12 cellular contexts compared by ENCODE assay signal in genomic region chr7:107746006-107746405, GRCh38. TPM values are rescaled to one million over a fixed set of nuclear protein-coding genes. Genes with fewer than 3 reads are reported as not detected.
A peak's percentile ranks its signal among the peaks of the same experiment; 100 is the strongest.
DNase-seq lines count a peak whose midpoint lies in the region; ATAC-seq, FAIRE-seq and TF ChIP-seq lines count a peak whose summit lies in the region.
"Had no signal": no experiment of that assay in that cellular context is flagged by ENCODE, and none has a peak within 500 bp of the region (broad histone marks: within the 10 kb centered on the region; RNA-seq: fewer than 3 reads in every experiment).

No MANE protein-coding gene starts in this region.

- no peaks in the 10 kb centered on the region for H3K27me3 Mint-ChIP-seq in activated CD8-positive, alpha-beta T cell treated with anti-CD3 and anti-CD28 coated beads, Interleukin-2, amount 10 ng/mL, durations not matched to agents 7 days and 5 days (ENCODE audit: low read depth)

- H3K4me1 ChIP-seq in A549 = peaks cover 29% of the 10 kb centered on the region
- peaks cover 19% of the 10 kb centered on the region for H3K4me1 ChIP-seq in hepatocyte (ENCODE audit: insufficient read depth)
- H3K4me1 ChIP-seq in SJCRH30 = peaks cover 6% of the 10 kb centered on the region; the same call in 1 of the 2 replicates
- H3K4me1 ChIP-seq in tibial nerve = peaks cover 4 to 56% (median 31%) of the 10 kb centered on the region in 4 donors

- CTCF ChIA-PET in A549 (lab: Yijun Ruan, JAX) = interaction anchor here (0.8 to 2.1 kb wide), 4 partner anchors 10 to 283 kb away, joined by 3 to 5 read pairs (median 3); no protein-coding TSS in a partner anchor
- CTCF ChIA-PET in activated CD8-positive, alpha-beta T cell treated with anti-CD3 and anti-CD28 coated beads, Interleukin-2, amount 10 ng/mL, durations not matched to agents 7 days and 5 days (lab: Charles Lee) = interaction anchor here (0.7 to 10.6 kb wide), 6 partner anchors 10 to 145 kb away, joined by 3 to 322 read pairs (median 4); partner anchors contain the start of gene DLD

- H3K27ac Mint-ChIP-seq in activated CD8-positive, alpha-beta T cell treated with anti-CD3 and anti-CD28 coated beads, Interleukin-2, amount 10 ng/mL, durations not matched to agents 7 days and 5 days = no peak overlapping the region

- peaks cover 61% of the 10 kb centered on the region for H3K79me2 ChIP-seq in hepatocyte

- TF ChIP-seq RAD21 in A549 (conservative IDR thresholded peaks at IDR 0.05 in 1 of 2, IDR thresholded peaks at IDR 0.05 in 1 of 2) = no peak

- H3K27me3 ChIP-seq in GM06990 (replicated peaks; ENCODE audit: control insufficient read depth, insufficient read depth, low read length) = no peaks in the 10 kb centered on the region
- no peaks in the 10 kb centered on the region for H3K27me3 ChIP-seq in hepatocyte
- no peaks in the 10 kb centered on the region for H3K27me3 ChIP-seq in SJCRH30
- no peaks in the 10 kb centered on the region for H3K27me3 ChIP-seq in tibial nerve

- H3K36me3 Mint-ChIP-seq in activated CD8-positive, alpha-beta T cell treated with anti-CD3 and anti-CD28 coated beads, Interleukin-2, amount 10 ng/mL, durations not matched to agents 7 days and 5 days (ENCODE audit: low read depth) = peaks cover 23% of the 10 kb centered on the region

- TF ChIP-seq EP300 in A549 (IDR thresholded peaks at IDR 0.05) (no peak), tibial nerve (IDR thresholded peaks at IDR 0.05) (no peak)

- WGBS in A549 (ENCODE audit: missing lambda C conversion rate) = 81% methylated on average over 3 of the region's 3 CpGs
- 81% methylated on average over 3 of the region's 3 CpGs for WGBS in hepatocyte (ENCODE audit: low lambda C conversion rate, missing lambda C conversion rate)
- WGBS in tibial nerve, 2 donors = 61 to 62% methylated on average over 3 of the region's 3 CpGs

- DNase-seq in A549 (ENCODE audit: low read depth in 1 of 2, low spot score in 1 of 2) (no peak), GM06990 (ENCODE audit: extremely low read depth, insufficient read length) (no peak), hepatocyte (ENCODE audit: low spot score) (no peak), NCI-H146 (lab: John Stamatoyannopoulos, UW) (no peak), SJCRH30 (no peak), tibial nerve (ENCODE audit: low spot score in 2 of 2) (no peak)
- no peak for DNase-seq in activated CD8-positive, alpha-beta T cell treated with anti-CD3 and anti-CD28 coated beads, Interleukin-2, amount 10 ng/mL, durations not matched to agents 7 days and 5 days
- DNase-seq: DMS 273 treated with DMSO at 0.1 percent for 48 hours, NCI-H2171, SIG-M5 had no signal

- H3K27ac ChIP-seq in A549 = no peak overlapping the region
- H3K27ac ChIP-seq in hepatocyte = no peak overlapping the region
- no peak overlapping the region for H3K27ac ChIP-seq in SJCRH30
- H3K27ac ChIP-seq in tibial nerve = no peak overlapping the region

- POLR2A ChIA-PET in A549 (lab: Yijun Ruan, JAX) = no interaction called here
- POLR2A ChIA-PET in activated CD8-positive, alpha-beta T cell treated with anti-CD3 and anti-CD28 coated beads, Interleukin-2, amount 10 ng/mL, durations not matched to agents 7 days and 5 days (lab: Charles Lee) = interaction anchor here (1.3 kb wide), 1 partner anchor 131 kb away, joined by 3 read pairs; no protein-coding TSS in a partner anchor

- TF ChIP-seq POLR2A in A549 (IDR thresholded peaks at IDR 0.05; ENCODE audit: low read length) (no peak), tibial nerve (IDR thresholded peaks at IDR 0.05) (no peak)

- H3K4me3 Mint-ChIP-seq in activated CD8-positive, alpha-beta T cell treated with anti-CD3 and anti-CD28 coated beads, Interleukin-2, amount 10 ng/mL, durations not matched to agents 7 days and 5 days = peak overlapping the region; percentile 90

- ATAC-seq in A549 = no peak
- ATAC-seq in activated CD8-positive, alpha-beta T cell treated with anti-CD3 and anti-CD28 coated beads, Interleukin-2, amount 10 ng/mL, durations not matched to agents 7 days and 5 days = no peak
- ATAC-seq in GM21825 (IDR thresholded peaks at IDR 0.05; ENCODE audit: unreplicated experiment) = no peak

- no peak overlapping the region for H2AFZ ChIP-seq in hepatocyte

- H3K36me3 ChIP-seq in GM06990 (ENCODE audit: control insufficient read depth, insufficient read depth, low read length) = peaks cover 1% of the 10 kb centered on the region
- H3K36me3 ChIP-seq in hepatocyte (replicated peaks; ENCODE audit: insufficient read depth, low read depth) = no peaks in the 10 kb centered on the region
- H3K36me3 ChIP-seq in SJCRH30 = peaks cover 28% of the 10 kb centered on the region
- peaks cover 0 to 15% (median 7%) of the 10 kb centered on the region in 3 donors for H3K36me3 ChIP-seq in tibial nerve

- no peaks in the 10 kb centered on the region for H3K9me3 ChIP-seq in A549
- H3K9me3 ChIP-seq in hepatocyte (ENCODE audit: low read depth) = no peaks in the 10 kb centered on the region
- no peaks in the 10 kb centered on the region for H3K9me3 ChIP-seq in SJCRH30 (replicated peaks)
- H3K9me3 ChIP-seq in tibial nerve = no peaks in the 10 kb centered on the region
- H3K9me3 ChIP-seq: HAP-1 had no signal

- no peaks in the 10 kb centered on the region for H3K9me2 ChIP-seq in hepatocyte (replicated peaks; ENCODE audit: insufficient read depth)

- TF ChIP-seq CTCF in A549 (IDR thresholded peaks at IDR 0.05) = no peak
- no peak for TF ChIP-seq CTCF in GM06990 (IDR thresholded peaks at IDR 0.05; ENCODE audit: insufficient read depth, low read length, poor library complexity, severe bottlenecking)
- no peak for TF ChIP-seq CTCF in hepatocyte (IDR thresholded peaks at IDR 0.05; ENCODE audit: poor library complexity)
- TF ChIP-seq CTCF in tibial nerve (IDR thresholded peaks at IDR 0.05) = no peak

- H4K20me1 ChIP-seq in hepatocyte (ENCODE audit: insufficient read depth, poor library complexity, severe bottlenecking) = peaks cover 26% of the 10 kb centered on the region

- H3K4me2 ChIP-seq in A549 (peak overlapping the region; percentile 83), hepatocyte (peak overlapping the region; percentile 84)

- no peak overlapping the region; the same call in 2 of the 3 replicates for H3K4me3 ChIP-seq in A549
- H3K4me3 ChIP-seq in GM06990 (replicated peaks; ENCODE audit: low read depth, low read length) = peak overlapping the region; percentile 99
- H3K4me3 ChIP-seq in hepatocyte = no peak overlapping the region
- no peak overlapping the region for H3K4me3 ChIP-seq in SJCRH30
- H3K4me3 ChIP-seq in tibial nerve = peak overlapping the region in 1 of 4 donors; percentile 71

- FAIRE-seq in A549 (lab: Jason Lieb, UNC) = no peak

- no peaks in the 10 kb centered on the region for H3K9me3 Mint-ChIP-seq in activated CD8-positive, alpha-beta T cell treated with anti-CD3 and anti-CD28 coated beads, Interleukin-2, amount 10 ng/mL, durations not matched to agents 7 days and 5 days (ENCODE audit: insufficient read depth)

- H3K4me1 Mint-ChIP-seq in activated CD8-positive, alpha-beta T cell treated with anti-CD3 and anti-CD28 coated beads, Interleukin-2, amount 10 ng/mL, durations not matched to agents 7 days and 5 days (ENCODE audit: low read depth) = peaks cover 39% of the 10 kb centered on the region

TF ChIP-seq in A549, 52 proteins besides CTCF, POLR2A, EP300 and RAD21 (continues in another document):
- TF ChIP-seq TFCP2L1 (CRISPR knock-in tag; IDR thresholded peaks at IDR 0.05) = no peak
- no peak for TF ChIP-seq MAFK (IDR thresholded peaks at IDR 0.05; ENCODE audit: partially characterized antibody)
- no peak for TF ChIP-seq ELK1 (IDR thresholded peaks at IDR 0.05; ENCODE audit: low read depth, low read length)
- no peak for TF ChIP-seq RFX5 (IDR thresholded peaks at IDR 0.05)
- TF ChIP-seq JUNB (IDR thresholded peaks at IDR 0.05) = no peak
- TF ChIP-seq RARB (CRISPR knock-in tag; IDR thresholded peaks at IDR 0.05) = no peak
- no peak for TF ChIP-seq HDAC2 (IDR thresholded peaks at IDR 0.05)
- TF ChIP-seq BHLHE40 (IDR thresholded peaks at IDR 0.05; ENCODE audit: low read depth, low read length) = no peak
- TF ChIP-seq FOSB (CRISPR knock-in tag; IDR thresholded peaks at IDR 0.05) = no peak
- TF ChIP-seq KDM1A (IDR thresholded peaks at IDR 0.05; ENCODE audit: low read depth) = no peak
- no peak for TF ChIP-seq GATA3 (IDR thresholded peaks at IDR 0.05; ENCODE audit: borderline replicate concordance)

RNA-seq across cellular contexts. Expression of gene CBLL1, which starts 2.1 kb away (rescaled TPM):
- polyA plus RNA-seq in A549 (2011; rRNA removed) = 26.1 and 27.3 TPM in 2 replicates
- polyA plus RNA-seq in A549 (2012; cell fraction: cytosol; rRNA removed) = 19.6 and 23.6 TPM in 2 replicates
- polyA plus RNA-seq in A549 (2012; cell fraction: nucleus; rRNA removed) = 19.4 and 23.6 TPM in 2 replicates
- polyA plus RNA-seq in A549 (2017; fragmentation: RNase III; extraction: RNeasy Plus Mini Kit Qiagen cat#74134 plus additional on column Dnase treatment) = 40.2 to 46.3 TPM (median 40.5 TPM) in 3 replicates
- polyA minus RNA-seq in A549 (2011; rRNA and poly(A)+ RNA removed) = 23.5 and 26.9 TPM in 2 replicates
- 10 to 100 TPM; 36.3 to 42.4 TPM for total RNA-seq in activated CD8-positive, alpha-beta T cell treated with anti-CD3 and anti-CD28 coated beads, Interleukin-2, amount 10 ng/mL, durations not matched to agents 7 days and 5 days
- total RNA-seq in hepatocyte = 17.3 and 18.6 TPM in 2 replicates
- 12.5 and 15.2 TPM in 2 replicates for polyA plus RNA-seq in hepatocyte
- 43.2 and 45.4 TPM in 2 replicates for total RNA-seq in SJCRH30 (2014; rRNA removed; shearing (Covaris generic))
- 10 to 100 TPM; 16.0 to 24.9 (median 17.9) TPM for total RNA-seq in tibial nerve

RNA-seq across cellular contexts. Expression of gene SLC26A3, which starts 57.0 kb away (rescaled TPM):
- polyA plus RNA-seq in A549 (2011; rRNA removed) (not detected in 2 replicates), A549 (2017; fragmentation: RNase III; extraction: RNeasy Plus Mini Kit Qiagen cat#74134 plus additional on column Dnase treatment) (not detected in 3 replicates), hepatocyte (4.2 and 8.1 TPM in 2 replicates)
- not detected in 2 replicates for polyA plus RNA-seq in A549 (2012; cell fraction: cytosol; rRNA removed)
- not detected in 2 replicates for polyA plus RNA-seq in A549 (2012; cell fraction: nucleus; rRNA removed)
- polyA minus RNA-seq in A549 (2011; rRNA and poly(A)+ RNA removed) = not detected in 2 replicates
- total RNA-seq in activated CD8-positive, alpha-beta T cell treated with anti-CD3 and anti-CD28 coated beads, Interleukin-2, amount 10 ng/mL, durations not matched to agents 7 days and 5 days = not detected
- total RNA-seq in hepatocyte (14.2 and 18.1 TPM in 2 replicates), tibial nerve (not detected)
- not detected in 2 replicates for total RNA-seq in SJCRH30 (2014; rRNA removed; shearing (Covaris generic))

Comparison
In these comparisons a context has a peak if more than half of its experiments do, and no peak if none do; other contexts are left out.
1. RNA of gene SLC26A3, which starts 57.0 kb away (total RNA-seq): 14.2 to 18.1 TPM in hepatocyte; not detected in activated CD8-positive, alpha-beta T cell treated with anti-CD3 and anti-CD28 coated beads, Interleukin-2, amount 10 ng/mL, durations not matched to agents 7 days and 5 days, not detected in SJCRH30 and not detected in tibial nerve; every median in the first group is over 10 times any median in the second.